ENCODE assay signal across 1 cellular context in the genomic region with DNA sequence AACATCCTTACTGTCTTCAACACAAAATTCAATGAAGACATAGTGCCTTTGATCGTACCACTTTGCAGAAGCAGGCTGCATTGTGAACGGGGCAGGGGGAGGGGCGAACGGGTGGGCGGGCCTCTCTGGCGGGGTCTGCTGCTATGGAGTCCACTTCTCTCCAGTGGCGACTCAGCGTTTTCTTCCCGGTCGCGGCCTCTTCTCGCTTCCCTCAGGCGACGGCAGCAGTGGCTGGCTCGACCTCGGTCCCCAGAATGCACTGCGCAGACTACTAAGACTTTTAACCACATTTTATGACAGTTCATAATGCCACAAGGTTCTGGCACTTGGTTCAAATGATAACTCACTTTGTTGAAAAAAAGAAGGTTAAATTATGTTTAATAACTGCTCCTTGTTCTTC.
A peak's percentile ranks its signal among the peaks of the same experiment; 100 is the strongest.
TF ChIP-seq lines count a peak whose summit lies in the region.

No MANE protein-coding gene starts in this region.

TF ChIP-seq in H1, 55 proteins besides CTCF, POLR2A, EP300 and RAD21:
- TF ChIP-seq BACH1 (IDR thresholded peaks at IDR 0.05; ENCODE audit: low read length), result peak; percentile 81
- TF ChIP-seq CREB1 (IDR thresholded peaks at IDR 0.05), result no peak
- TF ChIP-seq CTBP2 (IDR thresholded peaks at IDR 0.05; ENCODE audit: borderline replicate concordance, insufficient read depth, insufficient read length, low read length), result no peak
- no peak for TF ChIP-seq SIN3A (conservative IDR thresholded peaks at IDR 0.05 in 1 of 2, IDR thresholded peaks at IDR 0.05 in 1 of 2; ENCODE audit: low read depth in 1 of 2, low read length in 2 of 2)
- peak; percentile 53; the same call in 1 of the 2 replicates for TF ChIP-seq MAFK (IDR thresholded peaks at IDR 0.05; ENCODE audit: low read depth, low read length)
